Comparison of ENCODE assay signal across 27 cellular contexts in genomic region chr1:203149188-203149840, GRCh38. TPM values are rescaled to one million over a fixed set of nuclear protein-coding genes. Genes with fewer than 3 reads are reported as not detected.
A peak's percentile ranks its signal among the peaks of the same experiment; 100 is the strongest.
DNase-seq lines count a peak whose midpoint lies in the region; ATAC-seq, FAIRE-seq and TF ChIP-seq lines count a peak whose summit lies in the region.
"Had no signal": no experiment of that assay in that cellular context is flagged by ENCODE, and none has a peak within 500 bp of the region (broad histone marks: within the 10 kb centered on the region; RNA-seq: fewer than 3 reads in every experiment).

No MANE protein-coding gene starts in this region.

- H3K27me3 Mint-ChIP-seq in WTC11 (ENCODE audit: low read depth): no peaks in the 10 kb centered on the region
- H3K27me3 Mint-ChIP-seq: activated naive CD8-positive, alpha-beta T cell treated with anti-CD3 and anti-CD28 coated beads, Interleukin-2, amount 50 U/mL, for 24 hours had no signal

- H3K27ac ChIP-seq in kidney (ENCODE audit: low read depth in 2 of 2, low read length in 2 of 2) (no peak overlapping the region), pancreas (peak overlapping the region; percentile 3 to 75 (median 48))
- H3K27ac ChIP-seq: esophagus squamous epithelium, neutrophil, SJSA1, vagina had no signal

- POLR2A ChIA-PET in WTC11 (lab: Charles Lee): interaction anchor here (1.3 kb wide), 1 partner anchor 15 kb away, joined by 3 read pairs; no protein-coding TSS in a partner anchor

- no peaks in the 10 kb centered on the region for H3K36me3 Mint-ChIP-seq in WTC11

- FAIRE-seq in kidney (lab: Jason Lieb, UNC): no peak
- no peak for FAIRE-seq in pancreas (lab: Jason Lieb, UNC)

- H3K9me3 Mint-ChIP-seq in WTC11: no peaks in the 10 kb centered on the region
- H3K9me3 Mint-ChIP-seq: activated naive CD8-positive, alpha-beta T cell treated with anti-CD3 and anti-CD28 coated beads, Interleukin-2, amount 50 U/mL, for 24 hours had no signal

- no peak for TF ChIP-seq CTCF in WTC11 (IDR thresholded peaks at IDR 0.05)
- no peak for TF ChIP-seq CTCF in kidney (IDR thresholded peaks at IDR 0.05; ENCODE audit: borderline replicate concordance, extremely low read depth, insufficient read depth)
- no peak for TF ChIP-seq CTCF in pancreas (IDR thresholded peaks at IDR 0.05)

- H3K9me3 ChIP-seq in kidney (ENCODE audit: control insufficient read depth in 1 of 2, low read length in 2 of 2) (no peaks in the 10 kb centered on the region), pancreas (no peaks in the 10 kb centered on the region)
- H3K9me3 ChIP-seq: esophagus squamous epithelium, neutrophil, SJSA1, vagina had no signal

- H3K9ac ChIP-seq in kidney (ENCODE audit: low read length in 2 of 2): no peak overlapping the region

- H3K4me1 ChIP-seq in kidney (ENCODE audit: control insufficient read depth in 1 of 2, insufficient read depth in 1 of 2, low read depth in 1 of 2, low read length in 2 of 2) (peaks cover 14 to 17% of the 10 kb centered on the region in 2 donors), pancreas (peaks cover 0 to 7% (median 0%) of the 10 kb centered on the region in 3 donors)
- H3K4me1 ChIP-seq: SJSA1, vagina had no signal

- ATAC-seq in WTC11 (no peak), pancreas (peak; percentile 54 to 74 (median 66)), GM21576 (IDR thresholded peaks at IDR 0.05; ENCODE audit: unreplicated experiment) (no peak), GM21717 (IDR thresholded peaks at IDR 0.05; ENCODE audit: unreplicated experiment) (no peak)
- ATAC-seq: activated naive CD8-positive, alpha-beta T cell treated with anti-CD3 and anti-CD28 coated beads, Interleukin-2, amount 50 U/mL, for 24 hours; Panc1 had no signal

- DNase-seq in NCI-H1092 treated with DMSO at 0.1 percent for 48 hours (lab: John Stamatoyannopoulos, UW) (peak; percentile 69), NCI-H1092 (lab: John Stamatoyannopoulos, UW) (no peak), WTC11 (ENCODE audit: low spot score) (no peak), kidney (peak; percentile 44), pancreas (peak in 4 of 6 donors; percentile 30 to 73 (median 66)), cerebellum (ENCODE audit: low spot score) (no peak)
- DNase-seq: 8988T; activated CD4-positive, alpha-beta T cell treated with anti-CD3 and anti-CD28 coated beads, Interleukin-2, amount 50 U/mL, for 1 hour; activated CD8-positive, alpha-beta memory T cell treated with anti-CD3 and anti-CD28 coated beads, Interleukin-2, amount 50 U/mL, for 4 hours; activated effector memory CD4-positive, alpha-beta T cell treated with anti-CD3 and anti-CD28 coated beads, Interleukin-2, amount 50 U/mL, for 16 hours; activated naive CD8-positive, alpha-beta T cell treated with anti-CD3 and anti-CD28 coated beads, Interleukin-2, amount 50 U/mL, for 24 hours; COR-L47; DND-41; esophagus squamous epithelium; left cardiac atrium; NCI-H1436 treated with DMSO at 0.1 percent for 48 hours; NCI-H774 had no signal

- intact Hi-C loops in kidney (cut with DNase I): no loop called here
- intact Hi-C loops in pancreas (cut with DNase I): no loop called here

- no peak overlapping the region for H3K4me3 Mint-ChIP-seq in WTC11
- H3K4me3 Mint-ChIP-seq: activated naive CD8-positive, alpha-beta T cell treated with anti-CD3 and anti-CD28 coated beads, Interleukin-2, amount 50 U/mL, for 24 hours had no signal

- CTCF ChIA-PET in WTC11 (lab: Charles Lee): interaction anchor here (0.6 to 12.2 kb wide), 12 partner anchors 13 to 215 kb away, joined by 3 to 184 read pairs (median 14); partner anchors contain the start of gene ADORA1

- H3K27ac Mint-ChIP-seq in WTC11: peak overlapping the region; percentile 57; the same call in 1 of the 2 replicates
- H3K27ac Mint-ChIP-seq: activated naive CD8-positive, alpha-beta T cell treated with anti-CD3 and anti-CD28 coated beads, Interleukin-2, amount 50 U/mL, for 24 hours had no signal

- no peaks in the 10 kb centered on the region for H3K27me3 ChIP-seq in pancreas
- H3K27me3 ChIP-seq: esophagus squamous epithelium, SJSA1, vagina had no signal

- WGBS in pancreas, 2 donors: 37 to 38% methylated on average over 7 of the region's 7 CpGs

- peaks cover 93% of the 10 kb centered on the region for H3K4me1 Mint-ChIP-seq in WTC11
- H3K4me1 Mint-ChIP-seq: activated naive CD8-positive, alpha-beta T cell treated with anti-CD3 and anti-CD28 coated beads, Interleukin-2, amount 50 U/mL, for 24 hours had no signal

- H3K36me3 ChIP-seq in kidney (ENCODE audit: control insufficient read depth in 1 of 2, insufficient read depth in 2 of 2, low read length in 2 of 2): no peaks in the 10 kb centered on the region
- no peaks in the 10 kb centered on the region for H3K36me3 ChIP-seq in pancreas
- H3K36me3 ChIP-seq: esophagus squamous epithelium, neutrophil, SJSA1, vagina had no signal

- no peak overlapping the region for H3K4me3 ChIP-seq in kidney (ENCODE audit: low read length in 2 of 2)
- no peak overlapping the region for H3K4me3 ChIP-seq in pancreas
- H3K4me3 ChIP-seq: esophagus squamous epithelium, SJSA1, vagina had no signal

TF ChIP-seq in WTC11, 78 proteins besides CTCF, POLR2A, EP300 and RAD21:
- no peak for TF ChIP-seq CREM (CRISPR knock-in tag; IDR thresholded peaks at IDR 0.05)

RNA-seq across cellular contexts. Expression of gene ADORA1, which starts 21.8 kb away (rescaled TPM):
- total RNA-seq in WTC11 (2021) (1.8 to 2.7 TPM (median 2.6 TPM) in 3 replicates), kidney (4.9 TPM), pancreas (10 to 100 TPM in 3 of 6 donors, 1 to 10 TPM in 3; 8.1 to 19.3 (median 12.7) TPM), cerebellum (19.1 TPM)
- polyA plus RNA-seq in kidney (ENCODE audit: insufficient read depth, low read depth, low replicate concordance) (21.2 TPM), pancreas (10 to 100 TPM; 14.8 to 19.7 TPM)
- total RNA-seq: glomerular endothelial cell; mononuclear cell; SJSA1; T-helper 1 cell treated with Interleukin-12 subunit alpha and Interleukin-12 subunit beta and Interleukin-4 antibody, amounts not matched to agents 30 ng/mL and 1 ng/mL, for 36 hours had no signal

RNA-seq across cellular contexts. Expression of gene MYBPH, which starts 26.3 kb away (rescaled TPM):
- not detected in 3 replicates for total RNA-seq in WTC11 (2021)
- total RNA-seq in kidney: not detected
- polyA plus RNA-seq in kidney (ENCODE audit: insufficient read depth, low read depth, low replicate concordance): 2.3 TPM
- total RNA-seq in pancreas: not detected
- not detected for polyA plus RNA-seq in pancreas
- total RNA-seq in cerebellum: not detected
- total RNA-seq: esophagus squamous epithelium; glomerular endothelial cell; left cardiac atrium; mononuclear cell; renal cortical epithelial cell; SJSA1; T-helper 1 cell treated with Interleukin-12 subunit alpha and Interleukin-12 subunit beta and Interleukin-4 antibody, amounts not matched to agents 30 ng/mL and 1 ng/mL, for 36 hours; vagina had no signal

RNA-seq across cellular contexts. Expression of gene CHI3L1, which starts 37.2 kb away (rescaled TPM):
- 0.24 to 0.41 TPM (median 0.27 TPM) in 3 replicates for total RNA-seq in WTC11 (2021)
- total RNA-seq in kidney: 49.5 TPM
- 96.6 TPM for polyA plus RNA-seq in kidney (ENCODE audit: insufficient read depth, low read depth, low replicate concordance)
- 10 to 100 TPM in 2 of 6 donors, 1 to 10 TPM in 4; 1.7 to 12.1 (median 7.9) TPM for total RNA-seq in pancreas
- 10 to 100 TPM in 1 of 2 donors, 1 to 10 TPM in 1; 3.2 to 11.0 TPM for polyA plus RNA-seq in pancreas
- total RNA-seq in cerebellum: 0.18 TPM
- total RNA-seq: SJSA1; T-helper 1 cell treated with Interleukin-12 subunit alpha and Interleukin-12 subunit beta and Interleukin-4 antibody, amounts not matched to agents 30 ng/mL and 1 ng/mL, for 36 hours had no signal

Comparison
In these comparisons a context has a peak if more than half of its experiments do, and no peak if none do; other contexts are left out.
1. DNase-seq: peak in NCI-H1092 treated with DMSO at 0.1 percent for 48 hours (single experiment), kidney (single experiment) and pancreas (4 of 6); none in NCI-H1092 (single experiment), WTC11 (single experiment) and cerebellum (single experiment).
2. ATAC-seq: peak in pancreas (4 of 4); none in WTC11 (single experiment), GM21576 (single experiment) and GM21717 (single experiment).
3. H3K27ac ChIP-seq: peak in pancreas (4 of 4); none in kidney (0 of 2).